ENCODE assay signal across 16 cellular contexts in the genomic region with DNA sequence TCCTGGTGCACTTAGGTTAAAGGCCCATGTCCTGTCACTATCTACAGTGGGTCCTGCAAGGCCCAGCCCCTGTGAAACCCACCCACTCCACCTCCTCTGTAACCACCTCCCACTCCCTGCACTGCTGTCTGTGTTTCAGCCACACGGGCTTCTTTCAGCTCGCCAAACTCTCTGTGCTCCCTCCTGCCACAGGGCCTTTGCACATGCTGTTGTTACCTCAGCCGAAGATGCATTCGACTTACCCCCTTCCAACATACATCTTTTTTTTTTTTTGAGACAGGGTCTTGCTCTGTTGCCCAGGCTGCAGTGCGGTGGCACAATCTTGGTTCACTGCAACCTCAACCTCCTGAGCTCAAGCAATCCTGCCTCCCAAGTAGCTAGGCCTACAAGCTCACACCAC.
A peak's percentile ranks its signal among the peaks of the same experiment; 100 is the strongest.
DNase-seq lines count a peak whose midpoint lies in the region; ATAC-seq, FAIRE-seq and TF ChIP-seq lines count a peak whose summit lies in the region.
"Had no signal": no experiment of that assay in that cellular context is flagged by ENCODE, and none has a peak within 500 bp of the region (broad histone marks: within the 10 kb centered on the region; RNA-seq: fewer than 3 reads in every experiment).

No MANE protein-coding gene starts in this region.

- no peak overlapping the region for H2AFZ ChIP-seq in H1 (ENCODE audit: low read length)
- H2AFZ ChIP-seq in mammary epithelial cell (ENCODE audit: low read depth, low read length): no peak overlapping the region
- H2AFZ ChIP-seq: GM23248 had no signal

- TF ChIP-seq CTCF in HEK293 (tag by site-specific recombination; IDR thresholded peaks at IDR 0.05) (no peak), H1 (IDR thresholded peaks at IDR 0.05; ENCODE audit: control extremely low read depth in 1 of 3, insufficient read depth in 1 of 3, low read depth in 1 of 3, low read length in 3 of 3) (no peak), mammary epithelial cell (conservative IDR thresholded peaks at IDR 0.05 in 1 of 2, IDR thresholded peaks at IDR 0.05 in 1 of 2; ENCODE audit: extremely low read depth in 1 of 2, insufficient read depth in 1 of 2, low read depth in 1 of 2, low read length in 2 of 2) (no peak)

- FAIRE-seq in H1 (lab: Jason Lieb, UNC): no peak
- FAIRE-seq: A549, GM12878, GM18507 had no signal

- H3K79me2 ChIP-seq in H1 (ENCODE audit: control insufficient read depth in 1 of 2, insufficient read depth in 2 of 2, low read length in 2 of 2) (no peaks in the 10 kb centered on the region), mammary epithelial cell (ENCODE audit: insufficient read depth, low read length) (no peaks in the 10 kb centered on the region)

- no peak overlapping the region for H2BK12ac ChIP-seq in H1 (ENCODE audit: low read depth, low read length)

- no peak overlapping the region for H3K9ac ChIP-seq in H1 (replicated peaks in 1 of 4; ENCODE audit: extremely low read depth in 1 of 4, low read depth in 3 of 4, low read length in 3 of 4)
- no peak overlapping the region for H3K9ac ChIP-seq in mammary epithelial cell (ENCODE audit: insufficient read depth, low read length)
- H3K9ac ChIP-seq: GM23248 had no signal

- H3K14ac ChIP-seq in H1 (ENCODE audit: insufficient read length): no peak overlapping the region

- WGBS in H1 (ENCODE audit: extremely low coverage in 1 of 2, insufficient coverage in 1 of 2, insufficient read length in 1 of 2, insufficient replicate concordance in 2 of 2, low coverage in 1 of 2, low lambda C conversion rate in 2 of 2, missing lambda C conversion rate in 1 of 2), 2 experiments: 87% methylated on average over 4 of the region's 5 CpGs; no CpG with 5 or more reads in 1 of the 2 experiments
- WGBS in mammary epithelial cell (ENCODE audit: low coverage, missing lambda C conversion rate): 91% methylated on average over 5 of the region's 5 CpGs

- peaks cover 35% of the 10 kb centered on the region for H3K27me3 Mint-ChIP-seq in T-helper 17 cell

- H4K91ac ChIP-seq in H1 (replicated peaks; ENCODE audit: insufficient read length, low read length): no peak overlapping the region

- H3K36me3 ChIP-seq in HEK293 (ENCODE audit: control insufficient read depth in 2 of 2, insufficient read depth in 1 of 2, low read length in 2 of 2) (no peaks in the 10 kb centered on the region), H1 (ENCODE audit: control insufficient read depth in 2 of 4, insufficient read depth in 4 of 4, low read length in 3 of 4) (no peaks in the 10 kb centered on the region), mammary epithelial cell (ENCODE audit: insufficient read depth, low read length) (no peaks in the 10 kb centered on the region)
- H3K36me3 ChIP-seq: BE2C had no signal

- BruUV-seq in mammary epithelial cell (replicated peaks; lab: Mats Ljungman, UMichigan): no TSS peak

- H3K56ac ChIP-seq in H1 (replicated peaks; ENCODE audit: insufficient read length, low read depth, low read length): no peak overlapping the region

- H3K36me3 Mint-ChIP-seq in T-helper 17 cell (ENCODE audit: low read depth): no peaks in the 10 kb centered on the region

- H3K27me3 ChIP-seq in H1 (replicated peaks in 1 of 4; ENCODE audit: control insufficient read depth in 3 of 4, extremely low read depth in 1 of 4, insufficient read depth in 3 of 4, low read length in 3 of 4) (no peaks in the 10 kb centered on the region), mammary epithelial cell (ENCODE audit: insufficient read depth, low read length) (no peaks in the 10 kb centered on the region)
- H3K27me3 ChIP-seq: BE2C had no signal

- dilution Hi-C loops in mammary epithelial cell (cut with HindIII; ENCODE audit: low sequenced_read_pairs): no loop called here

- H2AK5ac ChIP-seq in H1 (ENCODE audit: low read depth, low read length): no peak overlapping the region

- H3K18ac ChIP-seq in H1 (ENCODE audit: extremely low read depth, low read length): no peak overlapping the region

- peaks cover 4% of the 10 kb centered on the region for H3K4me1 Mint-ChIP-seq in T-helper 17 cell
- H3K4me1 Mint-ChIP-seq: CD4-positive, alpha-beta memory T cell had no signal

- H4K20me1 ChIP-seq in H1 (replicated peaks in 1 of 2; ENCODE audit: control insufficient read depth in 1 of 2, insufficient read depth in 2 of 2, low read length in 2 of 2) (no peaks in the 10 kb centered on the region), mammary epithelial cell (ENCODE audit: insufficient read depth, low read length) (no peaks in the 10 kb centered on the region)

- H3K27ac Mint-ChIP-seq in T-helper 17 cell: no peak overlapping the region
- H3K27ac Mint-ChIP-seq: CD4-positive, alpha-beta memory T cell had no signal

- in situ Hi-C loops in mammary epithelial cell (cut with MboI; ENCODE audit: low sequenced_read_pairs in 2 of 2): no loop called here

- no peak overlapping the region for H3K27ac ChIP-seq in HEK293 (ENCODE audit: extremely low read depth, low read depth, low read length)
- H3K27ac ChIP-seq in H1 (ENCODE audit: low read depth, low read length): no peak overlapping the region
- H3K27ac ChIP-seq in mammary epithelial cell (ENCODE audit: insufficient read depth, low read depth, low read length): no peak overlapping the region
- H3K27ac ChIP-seq: A549, C4-2B, GM23248 had no signal

- H4K5ac ChIP-seq in H1 (ENCODE audit: insufficient read length, low read depth, low read length): no peak overlapping the region

- DNase-seq in T-helper 17 cell: no peak
- DNase-seq in H1 (ENCODE audit: low read depth in 1 of 2, low spot score in 2 of 2): no peak
- peak; percentile 30 for DNase-seq in posterior vena cava (ENCODE audit: low spot score)
- no peak for DNase-seq in mammary epithelial cell
- no peak for DNase-seq in T-helper 1 cell
- no peak for DNase-seq in NCI-H1417 treated with DMSO at 0.1 percent for 48 hours (lab: John Stamatoyannopoulos, UW)
- DNase-seq: BE2C; CD4-positive, alpha-beta memory T cell; DMS79; GM23248; H7 had no signal

- no peak overlapping the region for H4K8ac ChIP-seq in H1 (ENCODE audit: extremely low read depth, insufficient read depth, low read length)

- intact Hi-C loops in posterior vena cava (cut with DNase I): no loop called here
- intact Hi-C loops in mammary epithelial cell (cut with micrococcal nuclease): no loop called here

- no peaks in the 10 kb centered on the region for H3K79me1 ChIP-seq in H1 (ENCODE audit: low read depth, low read length)

- peak overlapping the region; percentile 10 for H3K4me3 Mint-ChIP-seq in T-helper 17 cell
- H3K4me3 Mint-ChIP-seq: CD4-positive, alpha-beta memory T cell had no signal

- H3K4me2 ChIP-seq in H1 (ENCODE audit: insufficient read depth in 1 of 2, low read depth in 2 of 2, low read length in 2 of 2) (no peak overlapping the region), mammary epithelial cell (ENCODE audit: insufficient read depth, low read depth, low read length) (no peak overlapping the region)
- H3K4me2 ChIP-seq: A549 had no signal

- no peak overlapping the region for H2BK120ac ChIP-seq in H1 (replicated peaks; ENCODE audit: low read depth, low read length)

- no peak overlapping the region for H3K23ac ChIP-seq in H1 (ENCODE audit: insufficient read length)

- H2BK15ac ChIP-seq in H1 (ENCODE audit: low read length): no peak overlapping the region

- TF ChIP-seq RAD21 in H1 (IDR thresholded peaks at IDR 0.05 in 1 of 2, conservative IDR thresholded peaks at IDR 0.05 in 1 of 2; ENCODE audit: low read depth in 2 of 2, low read length in 2 of 2): no peak

- no peaks in the 10 kb centered on the region for H3K4me1 ChIP-seq in HEK293 (ENCODE audit: control insufficient read depth, insufficient read depth, low read length)
- H3K4me1 ChIP-seq in H1 (replicated peaks in 1 of 4; ENCODE audit: control insufficient read depth in 3 of 4, insufficient read depth in 4 of 4, low read length in 3 of 4): no peaks in the 10 kb centered on the region; a peak in 1 of 7 replicates
- no peaks in the 10 kb centered on the region for H3K4me1 ChIP-seq in mammary epithelial cell (ENCODE audit: insufficient read depth, low read length)
- H3K4me1 ChIP-seq: BE2C had no signal

- CTCF ChIA-PET in HEK293 (lab: Yijun Ruan, JAX) (interaction anchor here (0.6 to 1.2 kb wide), 3 partner anchors 11 to 810 kb away, joined by 3 to 5 read pairs (median 3); no protein-coding TSS in a partner anchor), H1 (lab: Charles Lee; ENCODE audit: partially characterized antibody) (interaction anchor here (0.8 to 1.8 kb wide), 6 partner anchors 7 to 279 kb away, joined by 3 to 6 read pairs (median 4); no protein-coding TSS in a partner anchor), mammary epithelial cell (lab: Charles Lee; ENCODE audit: low non-redundant PET) (no interaction called here)

- no peak overlapping the region for H2BK5ac ChIP-seq in H1 (ENCODE audit: low read depth, low read length)

- TF ChIP-seq POLR2A in H1 (IDR thresholded peaks at IDR 0.05; ENCODE audit: control extremely low read depth in 1 of 2, low read depth in 2 of 2, low read length in 2 of 2): no peak

- H3K4ac ChIP-seq in H1 (replicated peaks; ENCODE audit: insufficient read length, low read depth, low read length): no peak overlapping the region

- no peak overlapping the region for H2BK20ac ChIP-seq in H1 (ENCODE audit: low read length)

- no peaks in the 10 kb centered on the region; the same call in 1 of the 2 replicates for H3K23me2 ChIP-seq in H1 (ENCODE audit: low read depth, low read length)

- no peak for TF ChIP-seq EP300 in H1 (IDR thresholded peaks at IDR 0.05; ENCODE audit: borderline replicate concordance in 1 of 2, low read depth in 2 of 2, low read length in 2 of 2)

- POLR2A ChIA-PET in HEK293 (lab: Yijun Ruan, JAX) (interaction anchor here (0.6 kb wide), 2 partner anchors 10 to 53 kb away, joined by 3 to 4 read pairs; no protein-coding TSS in a partner anchor), H1 (lab: Charles Lee; ENCODE audit: partially characterized antibody) (interaction anchor here (0.6 kb wide), 1 partner anchor 1482 kb away, joined by 3 read pairs; no protein-coding TSS in a partner anchor)

- H3K4me3 ChIP-seq in HEK293 (ENCODE audit: low read depth, low read length) (no peak overlapping the region), H1 (ENCODE audit: extremely low read depth in 1 of 4, insufficient read depth in 2 of 4, low read depth in 3 of 4, low read length in 4 of 4) (no peak overlapping the region), mammary epithelial cell (replicated peaks in 1 of 3; ENCODE audit: insufficient read depth in 1 of 3, low read depth in 2 of 3, low read length in 3 of 3) (no peak overlapping the region)
- H3K4me3 ChIP-seq: A549, GM12878, GM23248 had no signal

- ATAC-seq in T-helper 17 cell: no peak
- ATAC-seq: GM12878 had no signal

- H3K9me3 ChIP-seq in HEK293 (ENCODE audit: control insufficient read depth, insufficient read depth, low read depth, low read length): no peaks in the 10 kb centered on the region
- no peaks in the 10 kb centered on the region for H3K9me3 ChIP-seq in T-helper 17 cell (ENCODE audit: control insufficient read depth, low read length, poor library complexity, severe bottlenecking)
- H3K9me3 ChIP-seq in H1 (ENCODE audit: insufficient read depth in 2 of 2, low read depth in 1 of 2, low read length in 1 of 2): no peaks in the 10 kb centered on the region
- H3K9me3 ChIP-seq in mammary epithelial cell (replicated peaks; ENCODE audit: insufficient read depth, low read length): no peaks in the 10 kb centered on the region
- H3K9me3 ChIP-seq: BE2C had no signal

TF ChIP-seq in HEK293, 187 proteins besides CTCF, POLR2A, EP300 and RAD21 (continues in another document):
- TF ChIP-seq ZNF341 (tag by site-specific recombination; IDR thresholded peaks at IDR 0.05; ENCODE audit: low read depth): no peak
